13 cellular contexts compared by ENCODE assay signal in the genomic region with DNA sequence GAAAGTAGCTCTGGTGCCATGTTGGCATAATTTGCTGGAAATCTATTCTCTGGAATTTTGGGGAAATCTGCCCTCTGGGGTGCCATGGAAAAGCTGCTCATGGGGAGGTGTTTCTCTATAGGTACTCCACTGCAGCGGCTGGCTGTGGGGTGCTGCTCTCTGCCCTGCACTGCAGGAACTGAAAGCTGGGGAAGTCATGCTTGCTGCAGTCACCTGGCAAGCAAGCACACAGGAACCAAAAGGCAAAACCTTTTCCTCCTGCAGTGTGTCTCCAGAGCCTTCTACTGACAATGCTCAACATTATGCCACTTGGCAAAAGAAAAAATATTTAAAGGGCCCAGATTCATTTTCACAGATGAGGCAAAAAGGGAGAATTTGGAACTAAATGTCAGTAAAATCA. TPM values are rescaled to one million over a fixed set of nuclear protein-coding genes. Genes with fewer than 3 reads are reported as not detected.
DNase-seq lines count a peak whose midpoint lies in the region; ATAC-seq and TF ChIP-seq lines count a peak whose summit lies in the region.
"Had no signal": no experiment of that assay in that cellular context is flagged by ENCODE, and none has a peak within 500 bp of the region (broad histone marks: within the 10 kb centered on the region; RNA-seq: fewer than 3 reads in every experiment).

No MANE protein-coding gene starts in this region.

- no peaks in the 10 kb centered on the region for H3K36me3 ChIP-seq in heart right ventricle
- no peaks in the 10 kb centered on the region for H3K36me3 ChIP-seq in transverse colon
- H3K36me3 ChIP-seq: cardiac muscle cell, esophagus muscularis mucosa had no signal

- TF ChIP-seq EP300 in transverse colon (IDR thresholded peaks at IDR 0.05; ENCODE audit: low read depth), result no peak

- intact Hi-C loops in activated CD8-positive, alpha-beta T cell treated with anti-CD3 and anti-CD28 coated beads for 36 hours (cut with micrococcal nuclease), result no loop called here
- intact Hi-C loops in heart right ventricle (cut with DNase I) (no loop called here), transverse colon (cut with DNase I; ENCODE audit: low total_unique reads) (no loop called here)

- H3K4me3 ChIP-seq in heart right ventricle, result no peak overlapping the region
- no peak overlapping the region for H3K4me3 ChIP-seq in transverse colon
- H3K4me3 ChIP-seq: cardiac muscle cell, esophagus muscularis mucosa, GM23338 had no signal

- CTCF ChIA-PET in GM10248 (lab: Yijun Ruan, JAX), result interaction anchor here (0.7 to 1.5 kb wide), 6 partner anchors 10 to 283 kb away, joined by 3 to 4 read pairs (median 3); no protein-coding TSS in a partner anchor
- CTCF ChIA-PET in activated CD8-positive, alpha-beta T cell treated with anti-CD3 and anti-CD28 coated beads for 36 hours (lab: Charles Lee), result interaction anchor here (1.5 kb wide), 1 partner anchor 33 kb away, joined by 4 read pairs; no protein-coding TSS in a partner anchor
- CTCF ChIA-PET in activated CD4-positive, alpha-beta memory T cell treated with anti-CD3 and anti-CD28 coated beads, Interleukin-2, amount 10 ng/mL, durations not matched to agents 7 days and 5 days (lab: Charles Lee), result no interaction called here

- no peaks in the 10 kb centered on the region for H3K9me3 Mint-ChIP-seq in activated CD8-positive, alpha-beta T cell treated with anti-CD3 and anti-CD28 coated beads for 36 hours
- peaks cover 4% of the 10 kb centered on the region for H3K9me3 Mint-ChIP-seq in activated CD4-positive, alpha-beta memory T cell treated with anti-CD3 and anti-CD28 coated beads, Interleukin-2, amount 10 ng/mL, durations not matched to agents 7 days and 5 days

- TF ChIP-seq POLR2A in transverse colon (IDR thresholded peaks at IDR 0.05), result no peak

- peak; percentile 93 for ATAC-seq in GM19328 (IDR thresholded peaks at IDR 0.05; ENCODE audit: unreplicated experiment)
- ATAC-seq in HG02678 (IDR thresholded peaks at IDR 0.05; ENCODE audit: unreplicated experiment), result peak; percentile 99
- peak; percentile 99 for ATAC-seq in HG03457 (IDR thresholded peaks at IDR 0.05; ENCODE audit: unreplicated experiment)
- ATAC-seq in activated CD8-positive, alpha-beta T cell treated with anti-CD3 and anti-CD28 coated beads for 36 hours, result no peak
- no peak for ATAC-seq in heart right ventricle
- ATAC-seq: GM23338 had no signal

- H3K27ac ChIP-seq in heart right ventricle (no peak overlapping the region), transverse colon (no peak overlapping the region)
- H3K27ac ChIP-seq: cardiac muscle cell, esophagus muscularis mucosa, KMS-11 had no signal

- in situ Hi-C loops in transverse colon (cut with MboI; ENCODE audit: low pct_ligation_motif_present in 1 of 4, low pct_unique_long_range_greater_than_20kb in 1 of 4, low sequenced_read_pairs in 3 of 4), result no loop called here

- no peaks in the 10 kb centered on the region for H3K4me1 Mint-ChIP-seq in activated CD8-positive, alpha-beta T cell treated with anti-CD3 and anti-CD28 coated beads for 36 hours (ENCODE audit: low read depth)
- no peaks in the 10 kb centered on the region for H3K4me1 Mint-ChIP-seq in activated CD4-positive, alpha-beta memory T cell treated with anti-CD3 and anti-CD28 coated beads, Interleukin-2, amount 10 ng/mL, durations not matched to agents 7 days and 5 days
- H3K4me1 Mint-ChIP-seq: GM23338 had no signal

- no peak overlapping the region for H3K27ac Mint-ChIP-seq in activated CD8-positive, alpha-beta T cell treated with anti-CD3 and anti-CD28 coated beads for 36 hours
- H3K27ac Mint-ChIP-seq in activated CD4-positive, alpha-beta memory T cell treated with anti-CD3 and anti-CD28 coated beads, Interleukin-2, amount 10 ng/mL, durations not matched to agents 7 days and 5 days, result no peak overlapping the region
- H3K27ac Mint-ChIP-seq: GM23338 had no signal

- WGBS in heart right ventricle, 2 donors, result 83 to 94% methylated on average over 1 of the region's 1 CpG
- whole genome bisulfite sequencing in transverse colon (ENCODE audit: low coverage in 1 of 2), 2 donors, result 92% methylated on average over 1 of the region's 1 CpG; no CpG with 5 or more reads in 1 of the 2 donors

- H3K9me3 ChIP-seq in heart right ventricle, result peaks cover 0 to 5% (median 0%) of the 10 kb centered on the region in 11 donors
- H3K9me3 ChIP-seq in transverse colon, result no peaks in the 10 kb centered on the region
- H3K9me3 ChIP-seq: esophagus muscularis mucosa had no signal

- H3K4me3 Mint-ChIP-seq in activated CD8-positive, alpha-beta T cell treated with anti-CD3 and anti-CD28 coated beads for 36 hours, result no peak overlapping the region
- H3K4me3 Mint-ChIP-seq in activated CD4-positive, alpha-beta memory T cell treated with anti-CD3 and anti-CD28 coated beads, Interleukin-2, amount 10 ng/mL, durations not matched to agents 7 days and 5 days, result no peak overlapping the region
- H3K4me3 Mint-ChIP-seq: GM23338 had no signal

- peak; percentile 29 for DNase-seq in GM10248 (ENCODE audit: extremely low spot score)
- DNase-seq in activated CD8-positive, alpha-beta T cell treated with anti-CD3 and anti-CD28 coated beads for 36 hours, result no peak
- no peak for DNase-seq in activated CD4-positive, alpha-beta memory T cell treated with anti-CD3 and anti-CD28 coated beads, Interleukin-2, amount 10 ng/mL, durations not matched to agents 7 days and 5 days
- no peak for DNase-seq in heart right ventricle
- no peak for DNase-seq in transverse colon
- DNase-seq: ACHN had no signal

- POLR2A ChIA-PET in GM10248 (lab: Yijun Ruan, JAX), result no interaction called here
- POLR2A ChIA-PET in activated CD8-positive, alpha-beta T cell treated with anti-CD3 and anti-CD28 coated beads for 36 hours (lab: Charles Lee), result no interaction called here
- POLR2A ChIA-PET in activated CD4-positive, alpha-beta memory T cell treated with anti-CD3 and anti-CD28 coated beads, Interleukin-2, amount 10 ng/mL, durations not matched to agents 7 days and 5 days (lab: Charles Lee), result interaction anchor here (1.0 kb wide), 1 partner anchor 34 kb away, joined by 3 read pairs; a partner anchor contains a TSS

- no peaks in the 10 kb centered on the region for H3K27me3 ChIP-seq in heart right ventricle
- no peaks in the 10 kb centered on the region for H3K27me3 ChIP-seq in transverse colon
- H3K27me3 ChIP-seq: cardiac muscle cell, esophagus muscularis mucosa had no signal

- TF ChIP-seq CTCF in GM10248 (IDR thresholded peaks at IDR 0.05; ENCODE audit: control extremely low read depth, extremely low read depth, low read depth, missing control alignments) (no peak), heart right ventricle (IDR thresholded peaks at IDR 0.05) (no peak), transverse colon (IDR thresholded peaks at IDR 0.05) (no peak)
- TF ChIP-seq CTCF in activated CD8-positive, alpha-beta T cell treated with anti-CD3 and anti-CD28 coated beads for 36 hours (IDR thresholded peaks at IDR 0.05), result no peak

- H3K4me1 ChIP-seq in heart right ventricle (no peaks in the 10 kb centered on the region), transverse colon (no peaks in the 10 kb centered on the region)
- H3K4me1 ChIP-seq: esophagus muscularis mucosa had no signal

- H3K27me3 Mint-ChIP-seq in activated CD8-positive, alpha-beta T cell treated with anti-CD3 and anti-CD28 coated beads for 36 hours, result no peaks in the 10 kb centered on the region
- H3K27me3 Mint-ChIP-seq in activated CD4-positive, alpha-beta memory T cell treated with anti-CD3 and anti-CD28 coated beads, Interleukin-2, amount 10 ng/mL, durations not matched to agents 7 days and 5 days, result no peaks in the 10 kb centered on the region

- H3K36me3 Mint-ChIP-seq in activated CD8-positive, alpha-beta T cell treated with anti-CD3 and anti-CD28 coated beads for 36 hours (ENCODE audit: low read depth), result no peaks in the 10 kb centered on the region
- peaks cover 4% of the 10 kb centered on the region for H3K36me3 Mint-ChIP-seq in activated CD4-positive, alpha-beta memory T cell treated with anti-CD3 and anti-CD28 coated beads, Interleukin-2, amount 10 ng/mL, durations not matched to agents 7 days and 5 days (ENCODE audit: low read depth)

RNA-seq across cellular contexts. Expression of a gene that starts 25.8 kb away (rescaled TPM):
- 10 to 100 TPM; 31.8 to 37.6 TPM for total RNA-seq in activated CD8-positive, alpha-beta T cell treated with anti-CD3 and anti-CD28 coated beads for 36 hours
- total RNA-seq in activated CD4-positive, alpha-beta memory T cell treated with anti-CD3 and anti-CD28 coated beads, Interleukin-2, amount 10 ng/mL, durations not matched to agents 7 days and 5 days, result 10 to 100 TPM; 31.1 to 33.2 TPM
- total RNA-seq in heart right ventricle, result 10 to 100 TPM in 9 of 10 donors, 1 to 10 TPM in 1; 9.5 to 13.6 (median 12.0) TPM
- polyA plus RNA-seq in heart right ventricle, result 1 to 10 TPM; 2.6 to 2.8 TPM
- 10 to 100 TPM; 21.7 to 29.1 (median 25.1) TPM for total RNA-seq in transverse colon

RNA-seq across cellular contexts. Expression of a gene that starts 34.1 kb away (rescaled TPM):
- total RNA-seq in activated CD8-positive, alpha-beta T cell treated with anti-CD3 and anti-CD28 coated beads for 36 hours, result 10 to 100 TPM; 15.9 to 16.9 TPM
- total RNA-seq in activated CD4-positive, alpha-beta memory T cell treated with anti-CD3 and anti-CD28 coated beads, Interleukin-2, amount 10 ng/mL, durations not matched to agents 7 days and 5 days, result 10 to 100 TPM; 74.2 to 76.7 TPM
- total RNA-seq in heart right ventricle (10 to 100 TPM in 6 of 10 donors, 1 to 10 TPM in 4; 4.7 to 15.9 (median 11.2) TPM), transverse colon (10 to 100 TPM in 2 of 4 donors, 1 to 10 TPM in 2; 3.4 to 36.7 (median 21.6) TPM)
- polyA plus RNA-seq in heart right ventricle, result 10 to 100 TPM; 12.6 to 51.6 TPM

RNA-seq across cellular contexts. Expression of a gene that starts 34.4 kb away (rescaled TPM):
- total RNA-seq in activated CD8-positive, alpha-beta T cell treated with anti-CD3 and anti-CD28 coated beads for 36 hours, result 10 to 100 TPM; 52.2 to 55.3 TPM
- 100 to 1,000 TPM; 253 to 255 TPM for total RNA-seq in activated CD4-positive, alpha-beta memory T cell treated with anti-CD3 and anti-CD28 coated beads, Interleukin-2, amount 10 ng/mL, durations not matched to agents 7 days and 5 days
- 10 to 100 TPM; 15.8 to 37.7 (median 20.7) TPM for total RNA-seq in heart right ventricle
- 10 to 100 TPM; 19.3 to 25.8 TPM for polyA plus RNA-seq in heart right ventricle
- 10 to 100 TPM in 2 of 4 donors, 1 to 10 TPM in 1, under 1 TPM in 1; 0.60 to 37.8 (median 19.0) TPM for total RNA-seq in transverse colon

Comparison
In these comparisons a context has a peak if more than half of its experiments do, and no peak if none do; other contexts are left out.
1. ATAC-seq: peak in GM19328 (single experiment), HG02678 (single experiment) and HG03457 (single experiment); none in activated CD8-positive, alpha-beta T cell treated with anti-CD3 and anti-CD28 coated beads for 36 hours (single experiment) and heart right ventricle (0 of 8).
2. RNA of a gene that starts 34.4 kb away (total RNA-seq): 253 to 255 TPM in activated CD4-positive, alpha-beta memory T cell treated with anti-CD3 and anti-CD28 coated beads, Interleukin-2, amount 10 ng/mL, durations not matched to agents 7 days and 5 days; 52.2 to 55.3 TPM in activated CD8-positive, alpha-beta T cell treated with anti-CD3 and anti-CD28 coated beads for 36 hours, 0.60 to 37.8 TPM in transverse colon and 15.8 to 37.7 TPM in heart right ventricle; every median in the first group is over 4 times any median in the second.